Comparison of ENCODE assay signal across 17 cellular contexts in the genomic region with DNA sequence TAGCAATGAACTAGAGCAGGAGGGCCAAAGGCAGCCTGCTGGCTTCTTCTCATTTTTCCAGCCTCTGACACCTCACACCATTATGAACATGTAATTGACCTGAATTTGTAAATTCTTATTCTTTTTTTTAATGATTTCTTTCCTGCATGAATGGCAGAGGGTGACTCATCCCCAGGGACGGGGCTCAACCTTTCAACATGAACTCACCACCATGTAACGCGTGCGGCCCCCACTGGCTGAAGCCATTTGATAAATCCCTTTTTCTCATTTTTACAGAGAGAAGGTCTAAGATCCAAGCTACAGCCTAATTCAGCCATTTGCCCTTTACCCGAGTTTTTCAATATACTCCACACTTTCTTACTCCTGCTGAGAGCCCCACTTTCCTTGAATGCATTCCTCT. TPM values are rescaled to one million over a fixed set of nuclear protein-coding genes. Genes with fewer than 3 reads are reported as not detected.
A peak's percentile ranks its signal among the peaks of the same experiment; 100 is the strongest.
DNase-seq lines count a peak whose midpoint lies in the region; ATAC-seq and TF ChIP-seq lines count a peak whose summit lies in the region.
"Had no signal": no experiment of that assay in that cellular context is flagged by ENCODE, and none has a peak within 500 bp of the region (broad histone marks: within the 10 kb centered on the region; RNA-seq: fewer than 3 reads in every experiment).

No MANE protein-coding gene starts in this region.

- peaks cover 63% of the 10 kb centered on the region for H3K4me1 ChIP-seq in PC-3 (ENCODE audit: insufficient read depth, low read length)
- no peaks in the 10 kb centered on the region for H3K4me1 ChIP-seq in thyroid gland
- H3K4me1 ChIP-seq: ascending aorta, heart right ventricle, upper lobe of right lung had no signal

- H3K27me3 ChIP-seq in PC-3 (ENCODE audit: low read length) (no peaks in the 10 kb centered on the region), thyroid gland (no peaks in the 10 kb centered on the region)
- H3K27me3 ChIP-seq: ascending aorta, heart right ventricle, upper lobe of right lung had no signal

- H3K4me1 Mint-ChIP-seq in activated CD4-positive, alpha-beta T cell treated with anti-CD3 and anti-CD28 coated beads for 36 hours = peaks cover 23% of the 10 kb centered on the region
- peaks cover 6% of the 10 kb centered on the region for H3K4me1 Mint-ChIP-seq in activated CD4-positive, alpha-beta T cell treated with anti-CD3 and anti-CD28 coated beads, Interleukin-2, amount 10 ng/mL, durations not matched to agents 24 days and 14 days

- H3F3A ChIP-seq in PC-3 (ENCODE audit: low read length, unreplicated experiment) = peaks cover 11% of the 10 kb centered on the region

- no TSS peak for BruUV-seq in PC-3 (replicated peaks; lab: Mats Ljungman, UMichigan)

- H3K9me3 Mint-ChIP-seq in activated CD4-positive, alpha-beta T cell treated with anti-CD3 and anti-CD28 coated beads for 36 hours (ENCODE audit: low read depth) = no peaks in the 10 kb centered on the region
- H3K9me3 Mint-ChIP-seq in activated CD4-positive, alpha-beta T cell treated with anti-CD3 and anti-CD28 coated beads, Interleukin-2, amount 10 ng/mL, durations not matched to agents 24 days and 14 days = no peaks in the 10 kb centered on the region

- H3K36me3 Mint-ChIP-seq in activated CD4-positive, alpha-beta T cell treated with anti-CD3 and anti-CD28 coated beads for 36 hours (ENCODE audit: low read depth) = no peaks in the 10 kb centered on the region
- H3K36me3 Mint-ChIP-seq in activated CD4-positive, alpha-beta T cell treated with anti-CD3 and anti-CD28 coated beads, Interleukin-2, amount 10 ng/mL, durations not matched to agents 24 days and 14 days (ENCODE audit: low read depth) = no peaks in the 10 kb centered on the region

- H3K79me2 ChIP-seq in PC-3 (ENCODE audit: low read length) = no peaks in the 10 kb centered on the region

- POLR2A ChIA-PET in activated CD4-positive, alpha-beta T cell treated with anti-CD3 and anti-CD28 coated beads for 36 hours (lab: Charles Lee) = no interaction called here
- POLR2A ChIA-PET in PC-3 (lab: Charles Lee; ENCODE audit: unreplicated experiment) = interaction anchor here (0.6 to 0.9 kb wide), 3 partner anchors 11 to 648 kb away, joined by 3 to 4 read pairs (median 3); no protein-coding TSS in a partner anchor

- peak overlapping the region; percentile 71 for H3K9ac ChIP-seq in PC-3 (ENCODE audit: low read length)

- no peak overlapping the region for H2AFZ ChIP-seq in PC-3 (ENCODE audit: low read length)

- H3K27ac ChIP-seq in PC-3 (ENCODE audit: low read length) (peak overlapping the region; percentile 95), thyroid gland (no peak overlapping the region)
- H3K27ac ChIP-seq: ascending aorta, heart right ventricle, upper lobe of right lung had no signal

- no peak overlapping the region for H3K4me3 ChIP-seq in PC-3 (ENCODE audit: low read length)
- H3K4me3 ChIP-seq in thyroid gland (replicated peaks in 1 of 3) = no peak overlapping the region
- H3K4me3 ChIP-seq: ascending aorta, heart right ventricle, upper lobe of right lung had no signal

- no peak overlapping the region for H3K4me2 ChIP-seq in PC-3 (ENCODE audit: low read length)

- H3K9me2 ChIP-seq in PC-3 (replicated peaks; ENCODE audit: low read length) = no peaks in the 10 kb centered on the region

- no peak for ATAC-seq in activated CD4-positive, alpha-beta T cell treated with anti-CD3 and anti-CD28 coated beads for 36 hours
- ATAC-seq in PC-3 = no peak
- ATAC-seq: heart right ventricle, upper lobe of right lung had no signal

- peak; percentile 34 for DNase-seq in activated CD4-positive, alpha-beta T cell treated with anti-CD3 and anti-CD28 coated beads for 36 hours
- DNase-seq in activated CD4-positive, alpha-beta T cell treated with anti-CD3 and anti-CD28 coated beads, Interleukin-2, amount 10 ng/mL, durations not matched to agents 24 days and 14 days = no peak
- DNase-seq in PC-3 (peak; percentile 38), dermis blood vessel endothelial cell (peak; percentile 43), retina (peak; percentile 21), thyroid gland (no peak), ureter (ENCODE audit: low spot score) (no peak), NCI-H1930 (lab: John Stamatoyannopoulos, UW) (no peak)
- DNase-seq: activated CD4-positive, CD25-positive, alpha-beta regulatory T cell; DMS 273 treated with DMSO at 0.1 percent for 48 hours; heart right ventricle; mammary epithelial cell; NCI-H2081 treated with DMSO at 0.1 percent for 48 hours; NCI-H82; stimulated activated CD4-positive, alpha-beta T cell treated with anti-CD3 and anti-CD28 coated beads, Interleukin-15, amount 100 ng/mL, for 24 hours; upper lobe of right lung had no signal

- CTCF ChIA-PET in activated CD4-positive, alpha-beta T cell treated with anti-CD3 and anti-CD28 coated beads for 36 hours (lab: Charles Lee) = interaction anchor here (0.6 to 0.9 kb wide), 2 partner anchors 384 to 415 kb away, joined by 3 read pairs; no protein-coding TSS in a partner anchor
- CTCF ChIA-PET in PC-3 (lab: Charles Lee) = interaction anchor here (0.5 to 1.3 kb wide), 2 partner anchors 9 to 19 kb away, joined by 3 to 5 read pairs; no protein-coding TSS in a partner anchor

- H3K27ac Mint-ChIP-seq in activated CD4-positive, alpha-beta T cell treated with anti-CD3 and anti-CD28 coated beads for 36 hours = no peak overlapping the region
- no peak overlapping the region for H3K27ac Mint-ChIP-seq in activated CD4-positive, alpha-beta T cell treated with anti-CD3 and anti-CD28 coated beads, Interleukin-2, amount 10 ng/mL, durations not matched to agents 24 days and 14 days

- H3K27me3 Mint-ChIP-seq in activated CD4-positive, alpha-beta T cell treated with anti-CD3 and anti-CD28 coated beads for 36 hours = peaks cover 3% of the 10 kb centered on the region
- no peaks in the 10 kb centered on the region for H3K27me3 Mint-ChIP-seq in activated CD4-positive, alpha-beta T cell treated with anti-CD3 and anti-CD28 coated beads, Interleukin-2, amount 10 ng/mL, durations not matched to agents 24 days and 14 days

- TF ChIP-seq POLR2A in thyroid gland (IDR thresholded peaks at IDR 0.05) = no peak

- H3K9me3 ChIP-seq in PC-3 (ENCODE audit: low read length) (no peaks in the 10 kb centered on the region), thyroid gland (no peaks in the 10 kb centered on the region)
- H3K9me3 ChIP-seq: upper lobe of right lung had no signal

- 91% methylated on average over 5 of the region's 5 CpGs for WGBS in thyroid gland, 2 donors

- H3K36me3 ChIP-seq in PC-3 (ENCODE audit: low read depth, low read length) (no peaks in the 10 kb centered on the region), thyroid gland (no peaks in the 10 kb centered on the region)
- H3K36me3 ChIP-seq: ascending aorta, heart right ventricle, upper lobe of right lung had no signal

- no peak overlapping the region for H3K4me3 Mint-ChIP-seq in activated CD4-positive, alpha-beta T cell treated with anti-CD3 and anti-CD28 coated beads for 36 hours
- H3K4me3 Mint-ChIP-seq in activated CD4-positive, alpha-beta T cell treated with anti-CD3 and anti-CD28 coated beads, Interleukin-2, amount 10 ng/mL, durations not matched to agents 24 days and 14 days = no peak overlapping the region

- intact Hi-C loops in activated CD4-positive, alpha-beta T cell treated with anti-CD3 and anti-CD28 coated beads for 36 hours (cut with DNase I, micrococcal nuclease) = no loop called here
- intact Hi-C loops in activated CD4-positive, alpha-beta T cell treated with anti-CD3 and anti-CD28 coated beads, Interleukin-2, amount 10 ng/mL, durations not matched to agents 24 days and 14 days (cut with micrococcal nuclease) = no loop called here
- intact Hi-C loops in PC-3 (cut with micrococcal nuclease) = no loop called here
- intact Hi-C loops in thyroid gland (cut with DNase I) = no loop called here

- TF ChIP-seq CTCF in PC-3 (conservative IDR thresholded peaks at IDR 0.05; ENCODE audit: low read depth, low read length) (peak; percentile 36; the same call in 1 of the 2 replicates), thyroid gland (IDR thresholded peaks at IDR 0.05) (no peak)

- no peaks in the 10 kb centered on the region for H4K20me1 ChIP-seq in PC-3 (ENCODE audit: low read length)

RNA-seq across cellular contexts. Expression of gene ETS2, which starts 9.3 kb away (rescaled TPM):
- total RNA-seq in activated CD4-positive, alpha-beta T cell treated with anti-CD3 and anti-CD28 coated beads for 36 hours = 10 to 100 TPM; 44.7 to 61.9 TPM
- 28.6 and 30.4 TPM in 2 replicates for total RNA-seq in activated CD4-positive, alpha-beta T cell treated with anti-CD3 and anti-CD28 coated beads, Interleukin-2, amount 10 ng/mL, durations not matched to agents 24 days and 14 days
- total RNA-seq in PC-3 (2014; rRNA removed) (127 and 146 TPM in 2 replicates), dermis blood vessel endothelial cell (26.2 and 30.1 TPM in 2 replicates), thyroid gland (10 to 100 TPM; 36.6 to 92.2 (median 56.3) TPM), ureter (221 TPM)

Comparison
In these comparisons a context has a peak if more than half of its experiments do, and no peak if none do; other contexts are left out.
1. DNase-seq: peak in activated CD4-positive, alpha-beta T cell treated with anti-CD3 and anti-CD28 coated beads for 36 hours (single experiment), PC-3 (single experiment), dermis blood vessel endothelial cell (single experiment) and retina (single experiment); none in activated CD4-positive, alpha-beta T cell treated with anti-CD3 and anti-CD28 coated beads, Interleukin-2, amount 10 ng/mL, durations not matched to agents 24 days and 14 days (single experiment), thyroid gland (0 of 2), ureter (single experiment) and NCI-H1930 (0 of 2).